Comparison of ENCODE assay signal across 17 cellular contexts in the genomic region with DNA sequence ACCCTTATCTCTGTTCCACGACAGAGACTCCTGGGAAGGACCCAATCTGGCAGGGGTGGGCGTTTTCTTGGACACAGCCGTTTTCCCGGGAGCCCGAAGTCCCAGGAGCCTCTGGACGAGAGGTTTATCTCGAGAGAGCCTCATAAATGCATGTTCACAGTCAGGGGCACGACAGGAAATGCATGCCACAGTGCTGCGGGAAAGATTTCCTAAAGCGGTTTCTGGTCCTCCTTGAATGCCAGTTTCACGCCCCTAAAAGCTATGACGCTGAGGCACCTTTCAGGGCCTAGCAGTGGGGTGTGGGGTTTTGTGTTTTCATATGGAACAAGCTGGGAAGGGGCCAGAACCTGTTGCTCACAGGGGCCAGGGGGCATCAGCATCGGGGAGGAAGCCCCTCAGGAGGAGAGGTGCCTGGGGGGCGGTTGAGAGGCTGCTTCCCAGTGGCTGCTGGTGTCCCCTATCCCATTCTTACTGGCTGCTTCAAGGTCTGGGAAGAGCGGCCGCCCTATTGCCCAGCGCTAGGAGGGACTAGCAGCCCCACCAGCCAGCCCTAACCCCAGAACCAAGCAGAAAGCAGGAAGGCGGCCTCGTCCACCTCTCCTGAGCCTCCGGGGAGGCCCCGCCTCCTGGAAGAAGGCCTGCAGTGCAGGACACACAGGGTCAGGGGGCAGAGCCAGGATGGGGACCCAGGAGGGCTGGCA.
DNase-seq lines count a peak whose midpoint lies in the region; ATAC-seq and TF ChIP-seq lines count a peak whose summit lies in the region.
"Had no signal": no experiment of that assay in that cellular context is flagged by ENCODE, and none has a peak within 500 bp of the region (broad histone marks: within the 10 kb centered on the region; RNA-seq: fewer than 3 reads in every experiment).

No MANE protein-coding gene starts in this region.

- H3K36me3 ChIP-seq in iPS DF 6.9 (ENCODE audit: control insufficient read depth, insufficient read depth, low read length) = peaks cover 2% of the 10 kb centered on the region; the same call in 1 of the 2 replicates
- peaks cover 0 to 67% (median 17%) of the 10 kb centered on the region in 6 donors for H3K36me3 ChIP-seq in spleen

- H3K4me3 ChIP-seq in iPS DF 6.9 (ENCODE audit: low read length) (no peak overlapping the region), spleen (no peak overlapping the region)
- H3K4me3 ChIP-seq: GM23248 had no signal

- H3K36me3 Mint-ChIP-seq in activated naive CD8-positive, alpha-beta T cell treated with anti-CD3 and anti-CD28 coated beads, Interleukin-2, amount 10 ng/mL, durations not matched to agents 7 days and 5 days = peaks cover 10% of the 10 kb centered on the region
- H3K36me3 Mint-ChIP-seq in activated naive CD8-positive, alpha-beta T cell treated with anti-CD3 and anti-CD28 coated beads for 36 hours = peaks cover 5% of the 10 kb centered on the region
- peaks cover 6% of the 10 kb centered on the region; the same call in 1 of the 2 replicates for H3K36me3 Mint-ChIP-seq in HFFc6 (ENCODE audit: low read depth)

- H3K27me3 Mint-ChIP-seq in activated naive CD8-positive, alpha-beta T cell treated with anti-CD3 and anti-CD28 coated beads, Interleukin-2, amount 10 ng/mL, durations not matched to agents 7 days and 5 days = no peaks in the 10 kb centered on the region
- no peaks in the 10 kb centered on the region for H3K27me3 Mint-ChIP-seq in activated naive CD8-positive, alpha-beta T cell treated with anti-CD3 and anti-CD28 coated beads for 36 hours
- peaks cover 5% of the 10 kb centered on the region; the same call in 1 of the 2 replicates for H3K27me3 Mint-ChIP-seq in HFFc6 (ENCODE audit: insufficient read depth)
- H3K27me3 Mint-ChIP-seq: activated naive CD8-positive, alpha-beta T cell treated with anti-CD3 and anti-CD28 coated beads, Interleukin-2, amount 50 U/mL, for 24 hours had no signal

- TF ChIP-seq CTCF in spleen (IDR thresholded peaks at IDR 0.05 in 8 of 11, conservative IDR thresholded peaks at IDR 0.05 in 3 of 11) (no peak), HFFc6 (IDR thresholded peaks at IDR 0.05) (no peak)

- WGBS in iPS DF 6.9 (ENCODE audit: insufficient coverage, insufficient read length) = no CpG with 5 or more reads among the region's 21 CpGs
- WGBS in spleen, 5 donors = 37 to 45% (median 43%) methylated on average over 8 to 21 of the region's 21 CpGs

- H3K4me3 Mint-ChIP-seq in activated naive CD8-positive, alpha-beta T cell treated with anti-CD3 and anti-CD28 coated beads, Interleukin-2, amount 10 ng/mL, durations not matched to agents 7 days and 5 days = peak overlapping the region; percentile 37
- H3K4me3 Mint-ChIP-seq in activated naive CD8-positive, alpha-beta T cell treated with anti-CD3 and anti-CD28 coated beads for 36 hours = no peak overlapping the region
- no peak overlapping the region for H3K4me3 Mint-ChIP-seq in HFFc6
- H3K4me3 Mint-ChIP-seq: activated naive CD8-positive, alpha-beta T cell treated with anti-CD3 and anti-CD28 coated beads, Interleukin-2, amount 50 U/mL, for 24 hours; neural crest cell had no signal

- intact Hi-C loops in spleen (cut with DNase I; ENCODE audit: low total_unique reads) = loop anchor here (10.0 kb wide), 1 partner anchor 51 kb away; no protein-coding TSS in a partner anchor

- no peak for TF ChIP-seq POLR2A in spleen (IDR thresholded peaks at IDR 0.05)

- H3K9me3 ChIP-seq in iPS DF 6.9 (ENCODE audit: control insufficient read depth, insufficient read depth, low read length) (no peaks in the 10 kb centered on the region), spleen (no peaks in the 10 kb centered on the region)
- H3K9me3 ChIP-seq: Caco-2 had no signal

- H3K27me3 ChIP-seq in iPS DF 6.9 (ENCODE audit: control insufficient read depth, insufficient read depth, low read length) = no peaks in the 10 kb centered on the region
- no peaks in the 10 kb centered on the region for H3K27me3 ChIP-seq in spleen (replicated peaks in 1 of 7)

- H3K27ac Mint-ChIP-seq in activated naive CD8-positive, alpha-beta T cell treated with anti-CD3 and anti-CD28 coated beads, Interleukin-2, amount 10 ng/mL, durations not matched to agents 7 days and 5 days = no peak overlapping the region
- H3K27ac Mint-ChIP-seq in activated naive CD8-positive, alpha-beta T cell treated with anti-CD3 and anti-CD28 coated beads for 36 hours = no peak overlapping the region
- no peak overlapping the region for H3K27ac Mint-ChIP-seq in HFFc6
- H3K27ac Mint-ChIP-seq: activated naive CD8-positive, alpha-beta T cell treated with anti-CD3 and anti-CD28 coated beads, Interleukin-2, amount 50 U/mL, for 24 hours had no signal

- H3K4me1 ChIP-seq in iPS DF 6.9 (ENCODE audit: control insufficient read depth, insufficient read depth, low read length) = peaks cover 28% of the 10 kb centered on the region
- H3K4me1 ChIP-seq in spleen = peaks cover 25 to 87% (median 66%) of the 10 kb centered on the region in 6 donors
- H3K4me1 ChIP-seq: Caco-2 had no signal

- DNase-seq in activated naive CD8-positive, alpha-beta T cell treated with anti-CD3 and anti-CD28 coated beads, Interleukin-2, amount 10 ng/mL, durations not matched to agents 7 days and 5 days = no peak
- no peak for DNase-seq in activated naive CD8-positive, alpha-beta T cell treated with anti-CD3 and anti-CD28 coated beads for 36 hours
- DNase-seq in UCSD-AML1 (lab: John Stamatoyannopoulos, UW; ENCODE audit: unreplicated experiment) = peak; percentile 62
- DNase-seq in iPS DF 6.9 (ENCODE audit: low read depth, low spot score) = peak; percentile 58
- no peak for DNase-seq in spleen
- no peak for DNase-seq in HFFc6
- DNase-seq in pons (ENCODE audit: low spot score) = no peak
- DNase-seq: activated CD4-positive, CD25-positive, alpha-beta regulatory T cell treated with anti-CD3 and anti-CD28 coated beads, Interleukin-2, amount 50 U/mL, for 72 hours; Caco-2; glutamatergic neuron; GM23248; NCI-H774; stimulated activated naive CD4-positive, alpha-beta T cell treated with Interleukin-2 at 50 U/mL for 16 hours had no signal

- ATAC-seq in activated naive CD8-positive, alpha-beta T cell treated with anti-CD3 and anti-CD28 coated beads, Interleukin-2, amount 10 ng/mL, durations not matched to agents 7 days and 5 days (ENCODE audit: low read depth) = no peak
- ATAC-seq in GM18502 (IDR thresholded peaks at IDR 0.05; ENCODE audit: poor library complexity, unreplicated experiment) = no peak

- H3K4me1 Mint-ChIP-seq in activated naive CD8-positive, alpha-beta T cell treated with anti-CD3 and anti-CD28 coated beads, Interleukin-2, amount 10 ng/mL, durations not matched to agents 7 days and 5 days = peaks cover 29% of the 10 kb centered on the region
- peaks cover 31% of the 10 kb centered on the region for H3K4me1 Mint-ChIP-seq in activated naive CD8-positive, alpha-beta T cell treated with anti-CD3 and anti-CD28 coated beads for 36 hours
- H3K4me1 Mint-ChIP-seq in HFFc6 (ENCODE audit: low read depth) = no peaks in the 10 kb centered on the region

- H3K9me3 Mint-ChIP-seq in activated naive CD8-positive, alpha-beta T cell treated with anti-CD3 and anti-CD28 coated beads, Interleukin-2, amount 10 ng/mL, durations not matched to agents 7 days and 5 days = no peaks in the 10 kb centered on the region
- no peaks in the 10 kb centered on the region for H3K9me3 Mint-ChIP-seq in activated naive CD8-positive, alpha-beta T cell treated with anti-CD3 and anti-CD28 coated beads for 36 hours
- H3K9me3 Mint-ChIP-seq in HFFc6 = no peaks in the 10 kb centered on the region
- H3K9me3 Mint-ChIP-seq: activated naive CD8-positive, alpha-beta T cell treated with anti-CD3 and anti-CD28 coated beads, Interleukin-2, amount 50 U/mL, for 24 hours; neural crest cell had no signal

- H3K27ac ChIP-seq in iPS DF 6.9 (ENCODE audit: low read length) (no peak overlapping the region), spleen (peak overlapping the region in 7 of 8 donors; percentile 72 to 95 (median 91))
- H3K27ac ChIP-seq: GM23248, RWPE1 had no signal

- POLR2A ChIA-PET in activated naive CD8-positive, alpha-beta T cell treated with anti-CD3 and anti-CD28 coated beads, Interleukin-2, amount 10 ng/mL, durations not matched to agents 7 days and 5 days (lab: Charles Lee) = no interaction called here

Comparison
In these comparisons a context has a peak if more than half of its experiments do, and no peak if none do; other contexts are left out.
1. DNase-seq: peak in UCSD-AML1 (single experiment) and iPS DF 6.9 (single experiment); none in activated naive CD8-positive, alpha-beta T cell treated with anti-CD3 and anti-CD28 coated beads, Interleukin-2, amount 10 ng/mL, durations not matched to agents 7 days and 5 days (single experiment), activated naive CD8-positive, alpha-beta T cell treated with anti-CD3 and anti-CD28 coated beads for 36 hours (single experiment), spleen (single experiment), HFFc6 (single experiment) and pons (single experiment).